Comparison of ENCODE assay signal across 21 cellular contexts in the genomic region with DNA sequence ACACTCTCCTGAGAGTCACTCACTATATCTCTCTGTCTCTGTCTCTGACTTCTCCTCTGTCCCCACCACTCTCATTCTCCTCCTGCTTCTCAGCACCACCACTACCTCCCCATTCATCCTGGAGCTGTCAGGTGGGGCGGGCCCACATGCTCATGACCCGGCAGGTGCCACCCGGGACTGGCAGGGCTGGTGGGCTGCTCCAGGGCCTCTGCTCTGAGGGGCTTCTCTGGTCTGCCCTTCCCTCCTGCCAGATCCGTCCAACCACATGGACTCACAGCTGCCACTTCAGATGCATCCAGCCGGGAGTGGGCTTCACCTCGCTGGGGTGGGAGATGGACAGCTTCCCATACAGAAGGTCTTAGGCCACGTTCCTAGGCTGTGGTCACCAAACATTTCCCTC. TPM values are rescaled to one million over a fixed set of nuclear protein-coding genes. Genes with fewer than 3 reads are reported as not detected.
"Had no signal": no experiment of that assay in that cellular context is flagged by ENCODE, and none has a peak within 500 bp of the region (broad histone marks: within the 10 kb centered on the region; RNA-seq: fewer than 3 reads in every experiment).

No MANE protein-coding gene starts in this region.

- H3K4me3 ChIP-seq: pancreas, right lobe of liver, suprapubic skin had no signal

- H3K9me3 Mint-ChIP-seq: activated naive CD4-positive, alpha-beta T cell treated with anti-CD3 and anti-CD28 coated beads for 36 hours; activated T-helper 2 cell treated with anti-CD3 and anti-CD28 coated beads, Interferon-gamma antibody, Interleukin-2, Interleukin-4, amounts not matched to agents 10 μg/mL and 5 μg/mL and 100 μg/mL, durations not matched to agents 14 hours and 24 hours and 36 hours; endodermal cell; stimulated activated naive CD8-positive, alpha-beta T cell treated with anti-CD3 and anti-CD28 coated beads, Interleukin-15, amount 100 ng/mL, for 72 hours had no signal

- H3K4me3 Mint-ChIP-seq: activated naive CD4-positive, alpha-beta T cell treated with anti-CD3 and anti-CD28 coated beads for 36 hours; brain; endodermal cell; stimulated activated naive CD8-positive, alpha-beta T cell treated with anti-CD3 and anti-CD28 coated beads, Interleukin-15, amount 100 ng/mL, for 72 hours had no signal

- H3K27me3 Mint-ChIP-seq: brain had no signal

- H3K4me1 ChIP-seq: foreskin keratinocyte, pancreas had no signal

- H3K27ac Mint-ChIP-seq: activated naive CD4-positive, alpha-beta T cell treated with anti-CD3 and anti-CD28 coated beads for 36 hours; activated T-helper 2 cell treated with anti-CD3 and anti-CD28 coated beads, Interferon-gamma antibody, Interleukin-2, Interleukin-4, amounts not matched to agents 10 μg/mL and 5 μg/mL and 100 μg/mL, durations not matched to agents 14 hours and 24 hours and 36 hours; endodermal cell had no signal

- H3K9ac ChIP-seq: SK-N-SH had no signal

- H3K4me2 ChIP-seq: SK-N-SH had no signal

- H3K36me3 Mint-ChIP-seq: brain had no signal

- H3K27me3 ChIP-seq: pancreas, right lobe of liver, suprapubic skin had no signal

- H3K27ac ChIP-seq: foreskin keratinocyte, neutrophil, pancreas, right lobe of liver, suprapubic skin, VCaP had no signal

- H3K36me3 ChIP-seq: neutrophil, pancreas, right lobe of liver, suprapubic skin had no signal

- H3K9me3 ChIP-seq: neutrophil, pancreas, right lobe of liver, SK-N-SH, suprapubic skin had no signal

- DNase-seq: activated CD4-positive, CD25-positive, alpha-beta regulatory T cell treated with anti-CD3 and anti-CD28 coated beads, Interleukin-2, amount 50 U/mL, for 72 hours; activated naive CD4-positive, alpha-beta T cell treated with anti-CD3 and anti-CD28 coated beads for 36 hours; activated T-cell treated with anti-CD3 and anti-CD28 coated beads for 4 hours; central memory CD4-positive, alpha-beta T cell; endodermal cell; foreskin keratinocyte; hippocampal formation; islet precursor cell; SK-N-SH; small intestine; stimulated activated CD4-positive, alpha-beta T cell treated with anti-CD3 and anti-CD28 coated beads, Interleukin-4, amount 100 ng/mL, for 1 hour; stimulated activated naive CD8-positive, alpha-beta T cell treated with anti-CD3 and anti-CD28 coated beads, Interleukin-15, amount 100 ng/mL, for 72 hours; trophoblast cell had no signal

RNA-seq across cellular contexts. Expression of a gene that starts 4.8 kb away (rescaled TPM):
- total RNA-seq: activated naive CD4-positive, alpha-beta T cell treated with anti-CD3 and anti-CD28 coated beads for 36 hours; foreskin keratinocyte; T-helper 1 cell treated with Interleukin-12 subunit alpha and Interleukin-12 subunit beta and Interleukin-4 antibody, amounts not matched to agents 30 ng/mL and 1 ng/mL, for 36 hours had no signal
